In genomic region chr14:51206462-51206861, GRCh38 we compare ENCODE assay signal across 30 cellular contexts.
"Had no signal": no experiment of that assay in that cellular context is flagged by ENCODE, and none has a peak within 500 bp of the region (broad histone marks: within the 10 kb centered on the region; RNA-seq: fewer than 3 reads in every experiment).

No MANE protein-coding gene starts in this region.

- H3K36me3 Mint-ChIP-seq: memory B cell; mesothelial cell of epicardium; naive B cell; natural killer cell treated with Interleukin-12 subunit alpha and Interleukin-12 subunit beta and Interleukin-15 and Interleukin-18, amount 100 ng/mL, for 72 hours; stimulated activated effector memory CD8-positive, alpha-beta T cell treated with anti-CD3 and anti-CD28 coated beads, Interleukin-12 subunit alpha, Interleukin-12 subunit beta, amount 100 ng/mL, for 72 hours had no signal

- H3K27ac Mint-ChIP-seq: memory B cell; mesothelial cell of epicardium; naive B cell; natural killer cell treated with Interleukin-12 subunit alpha and Interleukin-12 subunit beta and Interleukin-15 and Interleukin-18, amount 100 ng/mL, for 72 hours; progenitor cell of endocrine pancreas; stimulated activated effector memory CD8-positive, alpha-beta T cell treated with anti-CD3 and anti-CD28 coated beads, Interleukin-12 subunit alpha, Interleukin-12 subunit beta, amount 100 ng/mL, for 72 hours had no signal

- H3K9me3 Mint-ChIP-seq: memory B cell; mesothelial cell of epicardium; naive B cell; natural killer cell treated with Interleukin-12 subunit alpha and Interleukin-12 subunit beta and Interleukin-15 and Interleukin-18, amount 100 ng/mL, for 72 hours; neural crest cell; stimulated activated effector memory CD8-positive, alpha-beta T cell treated with anti-CD3 and anti-CD28 coated beads, Interleukin-12 subunit alpha, Interleukin-12 subunit beta, amount 100 ng/mL, for 72 hours had no signal

- H3K4me3 Mint-ChIP-seq: memory B cell; mesothelial cell of epicardium; naive B cell; natural killer cell treated with Interleukin-12 subunit alpha and Interleukin-12 subunit beta and Interleukin-15 and Interleukin-18, amount 100 ng/mL, for 72 hours; neural crest cell; stimulated activated effector memory CD8-positive, alpha-beta T cell treated with anti-CD3 and anti-CD28 coated beads, Interleukin-12 subunit alpha, Interleukin-12 subunit beta, amount 100 ng/mL, for 72 hours had no signal

- H3K4me1 Mint-ChIP-seq: mesothelial cell of epicardium; neural crest cell; stimulated activated effector memory CD8-positive, alpha-beta T cell treated with anti-CD3 and anti-CD28 coated beads, Interleukin-12 subunit alpha, Interleukin-12 subunit beta, amount 100 ng/mL, for 72 hours had no signal

- ATAC-seq: left lobe of liver; mucosa of descending colon; natural killer cell treated with Interleukin-12 subunit alpha and Interleukin-12 subunit beta and Interleukin-15 and Interleukin-18, amount 100 ng/mL, for 72 hours; right lobe of liver; stimulated activated effector memory CD8-positive, alpha-beta T cell treated with anti-CD3 and anti-CD28 coated beads, Interleukin-12 subunit alpha, Interleukin-12 subunit beta, amount 100 ng/mL, for 72 hours; upper lobe of right lung had no signal

- H3K79me2 ChIP-seq: parathyroid adenoma had no signal

- H3K4me3 ChIP-seq: coronary artery, esophagus squamous epithelium, lung, mucosa of descending colon, right lobe of liver, thoracic aorta, tibial nerve, upper lobe of right lung, uterus had no signal

- DNase-seq: dermis blood vessel endothelial cell; effector memory CD4-positive, alpha-beta T cell; erythroblast; esophagus squamous epithelium; foreskin melanocyte; hypothalamus; kidney; mucosa of descending colon; naive B cell; right lobe of liver; small intestine; stimulated activated CD4-positive, alpha-beta T cell treated with anti-CD3 and anti-CD28 coated beads, Interleukin-12 subunit alpha, Interleukin-12 subunit beta, amount 100 ng/mL, for 4 hours; stimulated activated CD4-positive, alpha-beta T cell treated with anti-CD3 and anti-CD28 coated beads, Interleukin-2, amount 100 ng/mL, for 24 hours; stimulated activated CD4-positive, alpha-beta T cell treated with anti-CD3 and anti-CD28 coated beads, Interleukin-4, amount 100 ng/mL, for 24 hours; stimulated activated naive CD4-positive, alpha-beta T cell treated with Interleukin-2 at 50 U/mL for 16 hours; substantia nigra; upper lobe of right lung; uterus had no signal

- H3K27ac ChIP-seq: coronary artery, esophagus squamous epithelium, parathyroid adenoma, right lobe of liver, thoracic aorta, upper lobe of right lung, uterus had no signal

- H3K9ac ChIP-seq: parathyroid adenoma had no signal

- H3K9me3 ChIP-seq: esophagus squamous epithelium, mucosa of descending colon, right lobe of liver, thoracic aorta, tibial nerve, upper lobe of right lung, uterus had no signal

- H3K27me3 ChIP-seq: right lobe of liver, tibial nerve, uterus had no signal

- H2AFZ ChIP-seq: parathyroid adenoma had no signal

- H3K4me1 ChIP-seq: esophagus squamous epithelium, parathyroid adenoma, right lobe of liver, tibial nerve, upper lobe of right lung, uterus had no signal

- H3K36me3 ChIP-seq: esophagus squamous epithelium, right lobe of liver, thoracic aorta, tibial nerve, upper lobe of right lung, uterus had no signal
